ENCODE assay signal across 17 cellular contexts in genomic region chr13:49657241-49657641, GRCh38. TPM values are rescaled to one million over a fixed set of nuclear protein-coding genes. Genes with fewer than 3 reads are reported as not detected.
A peak's percentile ranks its signal among the peaks of the same experiment; 100 is the strongest.
DNase-seq lines count a peak whose midpoint lies in the region; ATAC-seq and TF ChIP-seq lines count a peak whose summit lies in the region.
"Had no signal": no experiment of that assay in that cellular context is flagged by ENCODE, and none has a peak within 500 bp of the region (broad histone marks: within the 10 kb centered on the region; RNA-seq: fewer than 3 reads in every experiment).

No MANE protein-coding gene starts in this region.

- H3K23me2 ChIP-seq in H9 (ENCODE audit: insufficient read length, low read depth, low read length, poor library complexity, severe bottlenecking) = no peaks in the 10 kb centered on the region

- POLR2A ChIA-PET in IMR-90 (lab: Charles Lee; ENCODE audit: unreplicated experiment) = no interaction called here

- no peak overlapping the region for H4K91ac ChIP-seq in IMR-90 (ENCODE audit: insufficient read depth, low read depth, low read length)
- H4K91ac ChIP-seq in H9 (ENCODE audit: insufficient read length, low read depth, low read length) = no peak overlapping the region

- CTCF ChIA-PET in IMR-90 (lab: Yijun Ruan, JAX) = no interaction called here

- H3K27ac Mint-ChIP-seq in neural progenitor cell = no peak overlapping the region
- no peak overlapping the region for H3K27ac Mint-ChIP-seq in T-helper 2 cell treated with Interferon-gamma antibody and Interleukin-4, amounts not matched to agents 5 μg/mL and 100 μg/mL, for 36 hours
- 0 out of 7 replicates have a peak overlapping the region, but pooled peaks of 1 of the 3 experiments have one; percentile 20 for H3K27ac Mint-ChIP-seq in H9
- H3K27ac Mint-ChIP-seq: CD8-positive, alpha-beta T cell had no signal

- peaks cover 8% of the 10 kb centered on the region for H3F3A ChIP-seq in neural progenitor cell (ENCODE audit: low read depth)

- H3K4me3 ChIP-seq in IMR-90 (ENCODE audit: insufficient read depth, low read depth, low read length) = no peak overlapping the region
- H3K4me3 ChIP-seq in esophagus (ENCODE audit: low read depth in 1 of 2, low read length in 2 of 2) = no peak overlapping the region
- H3K4me3 ChIP-seq in neural progenitor cell = no peak overlapping the region
- H3K4me3 ChIP-seq: BLaER1, K562 had no signal

- TF ChIP-seq POLR2A in IMR-90 (IDR thresholded peaks at IDR 0.05; ENCODE audit: low read depth, low read length) = no peak

- H3K27me3 ChIP-seq in IMR-90 (ENCODE audit: control insufficient read depth, insufficient read depth, low read length) (no peaks in the 10 kb centered on the region), esophagus (ENCODE audit: control insufficient read depth in 1 of 2, insufficient read depth in 2 of 2, low read length in 2 of 2) (no peaks in the 10 kb centered on the region), neural progenitor cell (peaks cover 47% of the 10 kb centered on the region), H9 (ENCODE audit: insufficient read depth, low read length) (no peaks in the 10 kb centered on the region)
- H3K27me3 ChIP-seq: BLaER1 had no signal

- H4K5ac ChIP-seq in IMR-90 (ENCODE audit: low read depth, low read length) (no peak overlapping the region), H9 (ENCODE audit: insufficient read length, low read depth, low read length) (no peak overlapping the region)

- no peaks in the 10 kb centered on the region for H4K20me1 ChIP-seq in IMR-90 (ENCODE audit: insufficient read depth, low read length)
- peaks cover 42% of the 10 kb centered on the region for H4K20me1 ChIP-seq in neural progenitor cell (ENCODE audit: low read depth)
- no peaks in the 10 kb centered on the region for H4K20me1 ChIP-seq in H9 (ENCODE audit: control insufficient read depth, insufficient read depth, insufficient read length)

- WGBS in IMR-90 (ENCODE audit: extremely low coverage in 2 of 2, insufficient read length in 1 of 2), 2 experiments = 83% methylated on average over 5 of the region's 9 CpGs; no CpG with 5 or more reads in 1 of the 2 experiments
- 36 to 61% methylated on average over 9 of the region's 9 CpGs for WGBS in esophagus, 2 donors
- whole genome bisulfite sequencing in H9 (ENCODE audit: extremely low coverage, insufficient read length, low lambda C conversion rate) = no CpG with 5 or more reads among the region's 9 CpGs

- H3K9ac ChIP-seq in IMR-90 (ENCODE audit: low read depth, low read length) (no peak overlapping the region), neural progenitor cell (no peak overlapping the region), H9 (ENCODE audit: extremely low read depth, insufficient read length, low read length) (no peak overlapping the region)
- H3K9ac ChIP-seq: BLaER1 had no signal

- no peak for ATAC-seq in IMR-90 (ENCODE audit: low read depth)
- ATAC-seq: CD8-positive, alpha-beta T cell; K562 had no signal

- H3K27me3 Mint-ChIP-seq in neural progenitor cell (ENCODE audit: insufficient read depth, low read depth) (peaks cover 4% of the 10 kb centered on the region), H9 (ENCODE audit: low read depth) (no peaks in the 10 kb centered on the region)
- no peaks in the 10 kb centered on the region for H3K27me3 Mint-ChIP-seq in T-helper 2 cell treated with Interferon-gamma antibody and Interleukin-4, amounts not matched to agents 5 μg/mL and 100 μg/mL, for 36 hours (ENCODE audit: low read depth)

- H3K23ac ChIP-seq in IMR-90 (ENCODE audit: low read depth, low read length) = no peak overlapping the region
- H3K23ac ChIP-seq in H9 (ENCODE audit: insufficient read length, low read depth, low read length) = no peak overlapping the region

- H2AFZ ChIP-seq in IMR-90 (replicated peaks; ENCODE audit: low read length, poor library complexity) (peak overlapping the region; percentile 18), neural progenitor cell (replicated peaks) (no peak overlapping the region), H9 (ENCODE audit: low read length) (no peak overlapping the region)

- no peaks in the 10 kb centered on the region for H3K9me3 Mint-ChIP-seq in neural progenitor cell
- no peaks in the 10 kb centered on the region for H3K9me3 Mint-ChIP-seq in T-helper 2 cell treated with Interferon-gamma antibody and Interleukin-4, amounts not matched to agents 5 μg/mL and 100 μg/mL, for 36 hours
- no peaks in the 10 kb centered on the region for H3K9me3 Mint-ChIP-seq in H9
- H3K9me3 Mint-ChIP-seq: CD8-positive, alpha-beta T cell had no signal

- H3K4ac ChIP-seq in IMR-90 (ENCODE audit: low read depth, low read length) (no peak overlapping the region), H9 (ENCODE audit: low read depth, low read length) (no peak overlapping the region)

- H3K9me1 ChIP-seq in IMR-90 (ENCODE audit: insufficient read depth, low read length) = peaks cover 4% of the 10 kb centered on the region; the same call in 1 of the 2 replicates

- H2BK20ac ChIP-seq in IMR-90 (ENCODE audit: low read depth, low read length) (no peak overlapping the region), H9 (ENCODE audit: low read depth, low read length, poor library complexity, severe bottlenecking) (no peak overlapping the region)

- H2BK12ac ChIP-seq in H9 (ENCODE audit: insufficient read length, low read depth, low read length) = no peak overlapping the region

- H3K36me3 ChIP-seq in IMR-90 (ENCODE audit: control insufficient read depth, insufficient read depth, low read length) = peaks cover 14% of the 10 kb centered on the region
- H3K36me3 ChIP-seq in esophagus (ENCODE audit: control insufficient read depth in 2 of 2, insufficient read depth in 2 of 2, low read length in 1 of 2) = peaks cover 0 to 9% of the 10 kb centered on the region in 2 donors
- no peaks in the 10 kb centered on the region for H3K36me3 ChIP-seq in neural progenitor cell

- in situ Hi-C loops in IMR-90 (cut with MboI; ENCODE audit: low sequenced_read_pairs) = loop anchor here (25.0 kb wide), 2 partner anchors 1255 to 1405 kb away; partner anchors contain the start of gene RNASEH2B

- H3K9me3 ChIP-seq in IMR-90 (ENCODE audit: control insufficient read depth, insufficient read depth, low read length) = no peaks in the 10 kb centered on the region
- no peaks in the 10 kb centered on the region for H3K9me3 ChIP-seq in esophagus (ENCODE audit: control insufficient read depth in 2 of 2, insufficient read depth in 1 of 2, low read depth in 1 of 2, low read length in 1 of 2)
- H3K9me3 ChIP-seq in neural progenitor cell (ENCODE audit: low read depth) = no peaks in the 10 kb centered on the region
- no peaks in the 10 kb centered on the region for H3K9me3 ChIP-seq in H9 (ENCODE audit: control insufficient read depth, low read depth, low read length)
- H3K9me3 ChIP-seq: BLaER1 had no signal

- dilution Hi-C loops in IMR-90 (cut with HindIII; ENCODE audit: low sequenced_read_pairs, unreplicated experiment) = no loop called here

- H3K56ac ChIP-seq in IMR-90 (ENCODE audit: extremely low read depth, insufficient read depth, low read length) (no peak overlapping the region), H9 (ENCODE audit: insufficient read length, low read depth, low read length) (no peak overlapping the region)

- H3K36me3 Mint-ChIP-seq in neural progenitor cell (peaks cover 18% of the 10 kb centered on the region), H9 (ENCODE audit: insufficient read depth in 1 of 3, low read depth in 3 of 3) (peaks cover 14 to 18% (median 17%) of the 10 kb centered on the region in 3 experiments; a peak in 6 of 7 replicates)
- peaks cover 6% of the 10 kb centered on the region for H3K36me3 Mint-ChIP-seq in T-helper 2 cell treated with Interferon-gamma antibody and Interleukin-4, amounts not matched to agents 5 μg/mL and 100 μg/mL, for 36 hours (ENCODE audit: low read depth)

- H2BK15ac ChIP-seq in IMR-90 (ENCODE audit: low read depth, low read length) = no peak overlapping the region
- no peak overlapping the region for H2BK15ac ChIP-seq in H9 (ENCODE audit: low read depth, low read length)

- DNase-seq in Ammon's horn (ENCODE audit: low spot score) (peak; percentile 39), IMR-90 (no peak), neural progenitor cell (ENCODE audit: low spot score) (peak; percentile 73), iPS-NIHi7 (ENCODE audit: extremely low spot score) (no peak), H9 (no peak), epidermal melanocyte (ENCODE audit: insufficient read length, low spot score) (no peak)
- DNase-seq in T-helper 2 cell treated with Interferon-gamma antibody and Interleukin-4, amounts not matched to agents 5 μg/mL and 100 μg/mL, for 36 hours (ENCODE audit: low spot score) = no peak
- DNase-seq: 8988T; CD8-positive, alpha-beta T cell; NCI-H1417; NCI-H187 treated with DMSO at 0.1 percent for 48 hours; NCI-H345; NCI-H526; SIG-M5 had no signal

- no peak overlapping the region for H2BK5ac ChIP-seq in IMR-90 (ENCODE audit: low read depth, low read length, poor library complexity, severe bottlenecking)
- no peak overlapping the region for H2BK5ac ChIP-seq in H9 (ENCODE audit: insufficient read length, low read length)

- H3K4me2 ChIP-seq in IMR-90 (ENCODE audit: low read depth, low read length) (no peak overlapping the region), neural progenitor cell (no peak overlapping the region), H9 (ENCODE audit: insufficient read depth, insufficient read length, low read length) (no peak overlapping the region)
- H3K4me2 ChIP-seq: BLaER1 had no signal

- H3K27ac ChIP-seq in IMR-90 (ENCODE audit: insufficient read depth, low read length) = no peak overlapping the region
- H3K27ac ChIP-seq in esophagus (ENCODE audit: low read depth in 2 of 2, low read length in 1 of 2) = peak overlapping the region; percentile 53 to 66
- no peak overlapping the region for H3K27ac ChIP-seq in neural progenitor cell
- H3K27ac ChIP-seq in H9 (ENCODE audit: insufficient read length, low read depth, low read length) = no peak overlapping the region
- H3K27ac ChIP-seq: BLaER1 had no signal

- H3T11ph ChIP-seq in H9 (ENCODE audit: low read length) = no peak overlapping the region

- TF ChIP-seq RAD21 in IMR-90 (IDR thresholded peaks at IDR 0.05; ENCODE audit: low read length) = no peak

- no TSS peak for BruUV-seq in IMR-90 (replicated peaks; lab: Mats Ljungman, UMichigan)

- H3K14ac ChIP-seq in IMR-90 (replicated peaks; ENCODE audit: low read depth, low read length) (no peak overlapping the region), H9 (ENCODE audit: insufficient read depth, low read length) (no peak overlapping the region)

- no peak overlapping the region; the same call in 1 of the 2 replicates for H2AK5ac ChIP-seq in IMR-90 (ENCODE audit: low read depth, low read length)
- no peak overlapping the region for H2AK5ac ChIP-seq in H9 (ENCODE audit: insufficient read length, low read length)

- H3K79me1 ChIP-seq in IMR-90 (ENCODE audit: low read depth in 1 of 2, low read length in 2 of 2) (no peaks in the 10 kb centered on the region), H9 (ENCODE audit: insufficient read depth, low read depth, low read length, poor library complexity, severe bottlenecking) (no peaks in the 10 kb centered on the region)

- no peak overlapping the region for H2AK9ac ChIP-seq in IMR-90 (replicated peaks; ENCODE audit: low read depth, low read length, poor library complexity)

- TF ChIP-seq CTCF in IMR-90 (conservative IDR thresholded peaks at IDR 0.05; ENCODE audit: low read depth, low read length) = no peak
- TF ChIP-seq CTCF in neural progenitor cell (IDR thresholded peaks at IDR 0.05) = no peak
- TF ChIP-seq CTCF in H9 (conservative IDR thresholded peaks at IDR 0.05) = no peak

- no peak overlapping the region for H2BK120ac ChIP-seq in IMR-90 (ENCODE audit: low read depth, low read length)
- no peak overlapping the region for H2BK120ac ChIP-seq in H9 (ENCODE audit: low read depth, low read length, poor library complexity, severe bottlenecking)

- H3K18ac ChIP-seq in IMR-90 (ENCODE audit: low read depth, low read length) (no peak overlapping the region), H9 (ENCODE audit: insufficient read length, low read depth, low read length) (no peak overlapping the region)

- H4K8ac ChIP-seq in IMR-90 (ENCODE audit: low read depth in 2 of 2, low read length in 2 of 2) (no peak overlapping the region), H9 (replicated peaks; ENCODE audit: insufficient read length, low read depth, low read length) (no peak overlapping the region)

- intact Hi-C loops in IMR-90 (cut with micrococcal nuclease) = no loop called here

- H3K4me1 Mint-ChIP-seq in neural progenitor cell (peaks cover 30% of the 10 kb centered on the region), H9 (peaks cover 6 to 17% of the 10 kb centered on the region in 2 experiments)
- H3K4me1 Mint-ChIP-seq in T-helper 2 cell treated with Interferon-gamma antibody and Interleukin-4, amounts not matched to agents 5 μg/mL and 100 μg/mL, for 36 hours (ENCODE audit: low read depth) = no peaks in the 10 kb centered on the region

- H3K4me3 Mint-ChIP-seq in neural progenitor cell (no peak overlapping the region), H9 (no peak overlapping the region)
- H3K4me3 Mint-ChIP-seq in T-helper 2 cell treated with Interferon-gamma antibody and Interleukin-4, amounts not matched to agents 5 μg/mL and 100 μg/mL, for 36 hours = no peak overlapping the region
- H3K4me3 Mint-ChIP-seq: CD8-positive, alpha-beta T cell had no signal

- no peaks in the 10 kb centered on the region for H3K79me2 ChIP-seq in neural progenitor cell (ENCODE audit: low read depth)
- H3K79me2 ChIP-seq in H9 (ENCODE audit: insufficient read depth, low read length) = no peaks in the 10 kb centered on the region

- H3K4me1 ChIP-seq in IMR-90 (ENCODE audit: control insufficient read depth, insufficient read depth, low read length) = no peaks in the 10 kb centered on the region; the same call in 1 of the 2 replicates
- H3K4me1 ChIP-seq in esophagus (ENCODE audit: control insufficient read depth in 2 of 2, insufficient read depth in 2 of 2, low read length in 1 of 2) = peaks cover 0 to 8% of the 10 kb centered on the region in 2 donors
- H3K4me1 ChIP-seq in neural progenitor cell = peaks cover 7% of the 10 kb centered on the region
- H3K4me1 ChIP-seq in H9 (ENCODE audit: insufficient read depth, low read length) = no peaks in the 10 kb centered on the region

RNA-seq across cellular contexts. Expression of gene ARL11, which starts 28.9 kb away (rescaled TPM):
- total RNA-seq in IMR-90 (2012; rRNA removed) = not detected in 2 replicates
- not detected in 2 replicates for polyA plus RNA-seq in IMR-90 (2012; rRNA removed)
- not detected in 2 replicates for polyA plus RNA-seq in IMR-90 (2012; cell fraction: cytosol; rRNA removed)
- polyA plus RNA-seq in IMR-90 (2012; cell fraction: nucleus; rRNA removed; ENCODE audit: low replicate concordance) = not detected in 2 replicates
- polyA plus RNA-seq in esophagus = 1 to 10 TPM; 1.3 to 2.0 TPM
- 0.06 and 0.12 TPM in 2 replicates for total RNA-seq in neural progenitor cell (ENCODE audit: low replicate concordance)
- total RNA-seq in H9 (2021) = 0.33 and 0.42 TPM in 2 replicates

RNA-seq across cellular contexts. Expression of gene EBPL, which starts 34.0 kb away (rescaled TPM):
- total RNA-seq in IMR-90 (2012; rRNA removed) (57.9 and 78.6 TPM in 2 replicates), neural progenitor cell (ENCODE audit: low replicate concordance) (82.9 and 86.4 TPM in 2 replicates), H9 (2021) (65.9 and 70.1 TPM in 2 replicates)
- polyA plus RNA-seq in IMR-90 (2012; rRNA removed) (65.3 and 71.1 TPM in 2 replicates), esophagus (10 to 100 TPM; 53.0 to 73.6 TPM)
- 69.8 and 135 TPM in 2 replicates for polyA plus RNA-seq in IMR-90 (2012; cell fraction: cytosol; rRNA removed)
- polyA plus RNA-seq in IMR-90 (2012; cell fraction: nucleus; rRNA removed; ENCODE audit: low replicate concordance) = 30.9 and 44.7 TPM in 2 replicates

Comparison
In these comparisons a context has a peak if more than half of its experiments do, and no peak if none do; other contexts are left out.
1. DNase-seq: peak in Ammon's horn (single experiment) and neural progenitor cell (single experiment); none in IMR-90 (single experiment), iPS-NIHi7 (single experiment), T-helper 2 cell treated with Interferon-gamma antibody and Interleukin-4, amounts not matched to agents 5 μg/mL and 100 μg/mL, for 36 hours (single experiment), H9 (single experiment) and epidermal melanocyte (single experiment).
2. H3K27ac ChIP-seq: peak in esophagus (2 of 2); none in IMR-90 (single experiment), neural progenitor cell (single experiment) and H9 (single experiment).